In the genomic region with DNA sequence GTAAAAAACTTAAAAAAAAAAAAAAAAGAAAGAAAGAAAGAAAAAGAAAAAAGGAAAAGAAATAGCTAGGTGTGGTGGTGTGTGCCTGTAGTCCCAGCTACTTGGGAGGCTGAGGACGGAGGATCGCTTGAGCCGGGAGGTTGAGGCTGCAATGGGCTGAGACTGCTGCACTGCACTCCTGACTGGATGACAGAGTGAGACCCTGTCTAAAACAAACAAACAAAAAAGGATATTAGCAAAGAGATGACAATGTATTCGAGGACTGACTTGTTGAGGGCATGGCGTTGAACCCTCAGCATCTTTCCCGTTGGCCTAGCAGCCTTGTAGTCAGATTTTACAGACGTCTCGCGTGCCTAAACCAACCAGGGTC, we compare ENCODE assay signal across 1 cellular context.
TF ChIP-seq lines count a peak whose summit lies in the region.

No MANE protein-coding gene starts in this region.

TF ChIP-seq in WTC11, 78 proteins besides CTCF, POLR2A, EP300 and RAD21 (continued from another document):
- TF ChIP-seq, protein P1, sequence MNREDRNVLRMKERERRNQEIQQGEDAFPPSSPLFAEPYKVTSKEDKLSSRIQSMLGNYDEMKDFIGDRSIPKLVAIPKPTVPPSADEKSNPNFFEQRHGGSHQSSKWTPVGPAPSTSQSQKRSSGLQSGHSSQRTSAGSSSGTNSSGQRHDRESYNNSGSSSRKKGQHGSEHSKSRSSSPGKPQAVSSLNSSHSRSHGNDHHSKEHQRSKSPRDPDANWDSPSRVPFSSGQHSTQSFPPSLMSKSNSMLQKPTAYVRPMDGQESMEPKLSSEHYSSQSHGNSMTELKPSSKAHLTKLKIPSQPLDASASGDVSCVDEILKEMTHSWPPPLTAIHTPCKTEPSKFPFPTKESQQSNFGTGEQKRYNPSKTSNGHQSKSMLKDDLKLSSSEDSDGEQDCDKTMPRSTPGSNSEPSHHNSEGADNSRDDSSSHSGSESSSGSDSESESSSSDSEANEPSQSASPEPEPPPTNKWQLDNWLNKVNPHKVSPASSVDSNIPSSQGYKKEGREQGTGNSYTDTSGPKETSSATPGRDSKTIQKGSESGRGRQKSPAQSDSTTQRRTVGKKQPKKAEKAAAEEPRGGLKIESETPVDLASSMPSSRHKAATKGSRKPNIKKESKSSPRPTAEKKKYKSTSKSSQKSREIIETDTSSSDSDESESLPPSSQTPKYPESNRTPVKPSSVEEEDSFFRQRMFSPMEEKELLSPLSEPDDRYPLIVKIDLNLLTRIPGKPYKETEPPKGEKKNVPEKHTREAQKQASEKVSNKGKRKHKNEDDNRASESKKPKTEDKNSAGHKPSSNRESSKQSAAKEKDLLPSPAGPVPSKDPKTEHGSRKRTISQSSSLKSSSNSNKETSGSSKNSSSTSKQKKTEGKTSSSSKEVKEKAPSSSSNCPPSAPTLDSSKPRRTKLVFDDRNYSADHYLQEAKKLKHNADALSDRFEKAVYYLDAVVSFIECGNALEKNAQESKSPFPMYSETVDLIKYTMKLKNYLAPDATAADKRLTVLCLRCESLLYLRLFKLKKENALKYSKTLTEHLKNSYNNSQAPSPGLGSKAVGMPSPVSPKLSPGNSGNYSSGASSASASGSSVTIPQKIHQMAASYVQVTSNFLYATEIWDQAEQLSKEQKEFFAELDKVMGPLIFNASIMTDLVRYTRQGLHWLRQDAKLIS (CRISPR knock-in tag; IDR thresholded peaks at IDR 0.05; ENCODE audit: borderline replicate concordance): no peak
- TF ChIP-seq, protein P2, sequence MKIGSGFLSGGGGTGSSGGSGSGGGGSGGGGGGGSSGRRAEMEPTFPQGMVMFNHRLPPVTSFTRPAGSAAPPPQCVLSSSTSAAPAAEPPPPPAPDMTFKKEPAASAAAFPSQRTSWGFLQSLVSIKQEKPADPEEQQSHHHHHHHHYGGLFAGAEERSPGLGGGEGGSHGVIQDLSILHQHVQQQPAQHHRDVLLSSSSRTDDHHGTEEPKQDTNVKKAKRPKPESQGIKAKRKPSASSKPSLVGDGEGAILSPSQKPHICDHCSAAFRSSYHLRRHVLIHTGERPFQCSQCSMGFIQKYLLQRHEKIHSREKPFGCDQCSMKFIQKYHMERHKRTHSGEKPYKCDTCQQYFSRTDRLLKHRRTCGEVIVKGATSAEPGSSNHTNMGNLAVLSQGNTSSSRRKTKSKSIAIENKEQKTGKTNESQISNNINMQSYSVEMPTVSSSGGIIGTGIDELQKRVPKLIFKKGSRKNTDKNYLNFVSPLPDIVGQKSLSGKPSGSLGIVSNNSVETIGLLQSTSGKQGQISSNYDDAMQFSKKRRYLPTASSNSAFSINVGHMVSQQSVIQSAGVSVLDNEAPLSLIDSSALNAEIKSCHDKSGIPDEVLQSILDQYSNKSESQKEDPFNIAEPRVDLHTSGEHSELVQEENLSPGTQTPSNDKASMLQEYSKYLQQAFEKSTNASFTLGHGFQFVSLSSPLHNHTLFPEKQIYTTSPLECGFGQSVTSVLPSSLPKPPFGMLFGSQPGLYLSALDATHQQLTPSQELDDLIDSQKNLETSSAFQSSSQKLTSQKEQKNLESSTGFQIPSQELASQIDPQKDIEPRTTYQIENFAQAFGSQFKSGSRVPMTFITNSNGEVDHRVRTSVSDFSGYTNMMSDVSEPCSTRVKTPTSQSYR (CRISPR knock-in tag; IDR thresholded peaks at IDR 0.05): no peak
- no peak for TF ChIP-seq ZNF232 (CRISPR knock-in tag; IDR thresholded peaks at IDR 0.05)
TF ChIP-seq in WTC11: peak in this region for 0.
